Comparison of ENCODE assay signal across 23 cellular contexts in the genomic region with DNA sequence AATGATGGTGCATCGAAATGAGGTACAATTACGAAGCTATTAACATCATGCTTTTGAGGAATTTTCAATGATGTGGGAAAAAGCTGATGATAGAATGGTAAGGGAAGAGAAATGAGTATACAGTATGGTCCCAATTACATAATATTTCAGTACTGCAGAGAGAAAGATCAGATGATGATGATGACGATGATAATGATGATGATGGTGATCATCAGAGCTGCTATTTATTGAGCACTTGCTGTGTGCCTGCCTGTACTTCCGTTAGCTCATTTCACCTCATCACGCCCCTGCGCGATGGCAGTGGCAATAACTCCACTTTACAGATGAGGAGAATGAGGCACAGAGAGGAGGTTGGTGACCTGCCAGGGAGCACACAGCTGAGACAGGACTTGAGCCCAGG.
"Had no signal": no experiment of that assay in that cellular context is flagged by ENCODE, and none has a peak within 500 bp of the region (broad histone marks: within the 10 kb centered on the region; RNA-seq: fewer than 3 reads in every experiment).

No MANE protein-coding gene starts in this region.

- H3K4me3 ChIP-seq: coronary artery, dorsolateral prefrontal cortex, esophagus muscularis mucosa, gastrocnemius medialis, heart right ventricle, left lung, lower lobe of right lung, mucosa of descending colon had no signal

- FAIRE-seq: colon, endothelial cell of umbilical vein, islet of Langerhans, keratinocyte had no signal

- H3K9me3 ChIP-seq: esophagus muscularis mucosa, gastrocnemius medialis, heart right ventricle, left lung, lower lobe of right lung, mucosa of descending colon had no signal

- H3K36me3 ChIP-seq: esophagus muscularis mucosa, gastrocnemius medialis, heart right ventricle, left lung, lower lobe of right lung had no signal

- H3K4me1 ChIP-seq: foreskin keratinocyte, gastrocnemius medialis, heart right ventricle, left lung, lower lobe of right lung had no signal

- H3K27ac ChIP-seq: coronary artery, esophagus muscularis mucosa, foreskin keratinocyte, gastrocnemius medialis, heart right ventricle, left lung, lower lobe of right lung had no signal

- ATAC-seq: foreskin keratinocyte, gastrocnemius medialis, heart right ventricle, left cardiac atrium, left lung, left ventricle myocardium superior, lower lobe of right lung, mucosa of descending colon had no signal

- DNase-seq: dermis blood vessel endothelial cell; dorsolateral prefrontal cortex; effector CD4-positive, alpha-beta T cell; effector memory CD4-positive, alpha-beta T cell; foreskin keratinocyte; gastrocnemius medialis; glutamatergic neuron; head of caudate nucleus; heart right ventricle; hippocampal formation; left cardiac atrium; left lung; left ventricle myocardium superior; lower lobe of right lung; mesenchymal stem cell; mucosa of descending colon; naive B cell had no signal
